8 cellular contexts compared by ENCODE assay signal in the genomic region with DNA sequence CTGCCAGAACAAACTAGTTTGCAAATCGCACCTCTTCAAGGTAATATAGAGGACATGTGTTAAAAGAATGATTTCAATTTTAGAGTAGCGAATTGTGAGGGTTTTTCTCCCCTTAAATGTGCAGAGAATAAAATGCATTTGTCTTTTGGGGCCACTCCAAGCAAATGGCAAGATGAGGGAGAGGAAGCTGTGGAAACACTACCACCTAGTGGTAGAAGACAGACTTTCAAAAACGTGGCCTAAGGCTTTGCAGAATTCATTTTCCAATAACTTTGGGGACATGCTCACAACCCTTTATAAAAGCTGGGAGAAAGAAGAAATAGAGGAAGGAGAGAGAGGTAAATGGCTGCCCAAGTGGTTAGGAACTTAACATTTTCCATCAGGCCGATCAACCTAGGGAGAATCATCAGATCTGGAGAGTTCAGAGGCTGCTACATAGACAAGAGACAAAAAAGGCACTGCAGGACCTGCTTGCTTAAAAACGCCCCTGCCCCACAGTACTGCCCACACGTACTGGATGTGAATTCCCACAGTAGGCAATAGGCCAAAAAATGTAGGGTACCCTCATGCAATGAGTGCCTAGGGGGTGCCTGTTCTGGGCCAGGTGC. TPM values are rescaled to one million over a fixed set of nuclear protein-coding genes. Genes with fewer than 3 reads are reported as not detected.
DNase-seq lines count a peak whose midpoint lies in the region; ATAC-seq, FAIRE-seq and TF ChIP-seq lines count a peak whose summit lies in the region.

No MANE protein-coding gene starts in this region.

- H3K27me3 Mint-ChIP-seq in T-helper 17 cell (peaks cover 41% of the 10 kb centered on the region), natural killer cell (ENCODE audit: low read depth in 2 of 2) (peaks cover 9 to 11% of the 10 kb centered on the region in 2 donors)

- H3K27ac Mint-ChIP-seq in T-helper 17 cell (no peak overlapping the region), natural killer cell (no peak overlapping the region)

- TF ChIP-seq CTCF in BJ (IDR thresholded peaks at IDR 0.05; ENCODE audit: insufficient read depth, low read depth, low read length), result peak; percentile 72
- TF ChIP-seq CTCF in fibroblast of lung (conservative IDR thresholded peaks at IDR 0.05 in 1 of 2, IDR thresholded peaks at IDR 0.05 in 1 of 2; ENCODE audit: low read depth in 1 of 2, low read length in 2 of 2), result peak; percentile 75 to 78
- peak; percentile 87 for TF ChIP-seq CTCF in natural killer cell (IDR thresholded peaks at IDR 0.05)

- FAIRE-seq in GM12891 (lab: Jason Lieb, UNC), result peak; percentile 87

- ATAC-seq in T-helper 17 cell, result peak; percentile 74
- peak; percentile 75 to 78 (median 76) for ATAC-seq in natural killer cell
- no peak for ATAC-seq in GM21723 (IDR thresholded peaks at IDR 0.05; ENCODE audit: unreplicated experiment)
- ATAC-seq in HG03175 (IDR thresholded peaks at IDR 0.05; ENCODE audit: unreplicated experiment), result no peak

- H3K4me2 ChIP-seq in fibroblast of lung (ENCODE audit: extremely low read depth, insufficient read depth, low read length), result no peak overlapping the region

- H3K36me3 Mint-ChIP-seq in T-helper 17 cell (ENCODE audit: low read depth) (no peaks in the 10 kb centered on the region), natural killer cell (no peaks in the 10 kb centered on the region)

- no peak overlapping the region for H2AFZ ChIP-seq in fibroblast of lung (ENCODE audit: low read length)

- DNase-seq in BJ (ENCODE audit: low read depth) (no peak), GM12891 (ENCODE audit: insufficient read length, low spot score) (peak; percentile 48), NCI-H146 treated with DMSO at 0.1 percent for 48 hours (lab: John Stamatoyannopoulos, UW; ENCODE audit: unreplicated experiment) (peak; percentile 49), T-helper 17 cell (no peak), fibroblast of lung (ENCODE audit: low read depth in 2 of 2) (peak; percentile 32 to 69), natural killer cell (no peak)

- TF ChIP-seq POLR2A in GM12891 (IDR thresholded peaks at IDR 0.05; ENCODE audit: low read depth, low read length), result no peak

- H3K27me3 ChIP-seq in BJ (ENCODE audit: control insufficient read depth, insufficient read depth, low read length), result peaks cover 21% of the 10 kb centered on the region
- peaks cover 15% of the 10 kb centered on the region for H3K27me3 ChIP-seq in fibroblast of lung (ENCODE audit: control insufficient read depth, insufficient read depth, low read length)

- CTCF ChIA-PET in BJ (lab: Yijun Ruan, JAX), result interaction anchor here (0.6 to 2.9 kb wide), 25 partner anchors 8 to 1318 kb away, joined by 3 to 13 read pairs (median 5); a partner anchor contains a TSS

- intact Hi-C loops in natural killer cell (cut with micrococcal nuclease), result loop anchor here (1.0 kb wide), 1 partner anchor 268 kb away; no protein-coding TSS in a partner anchor

- no peak overlapping the region for H3K9ac ChIP-seq in fibroblast of lung (ENCODE audit: insufficient read depth, low read length)

- no peaks in the 10 kb centered on the region for H4K20me1 ChIP-seq in fibroblast of lung (ENCODE audit: control insufficient read depth, extremely low read depth, insufficient read depth, low read length)

- H3K27ac ChIP-seq in fibroblast of lung (ENCODE audit: insufficient read depth, low read length), result no peak overlapping the region

- no peaks in the 10 kb centered on the region for H3K4me1 Mint-ChIP-seq in T-helper 17 cell
- H3K4me1 Mint-ChIP-seq in natural killer cell, result no peaks in the 10 kb centered on the region

- H3K4me3 Mint-ChIP-seq in T-helper 17 cell (no peak overlapping the region), natural killer cell (no peak overlapping the region)

- POLR2A ChIA-PET in BJ (lab: Charles Lee), result no interaction called here

- H3K79me2 ChIP-seq in fibroblast of lung (ENCODE audit: control insufficient read depth, insufficient read depth, low read length), result no peaks in the 10 kb centered on the region

- no peaks in the 10 kb centered on the region for H3K9me3 Mint-ChIP-seq in natural killer cell

- H3K9me3 ChIP-seq in T-helper 17 cell (ENCODE audit: control insufficient read depth, low read length, poor library complexity, severe bottlenecking) (no peaks in the 10 kb centered on the region), fibroblast of lung (ENCODE audit: control insufficient read depth, insufficient read depth, low read depth, low read length) (no peaks in the 10 kb centered on the region)

- H3K4me3 ChIP-seq in BJ (ENCODE audit: low read depth, low read length), result no peak overlapping the region
- H3K4me3 ChIP-seq in fibroblast of lung (replicated peaks in 1 of 4; ENCODE audit: control extremely low read depth in 1 of 4, insufficient read depth in 1 of 4, low read depth in 3 of 4, low read length in 4 of 4), result no peak overlapping the region

- H3K36me3 ChIP-seq in BJ (ENCODE audit: control insufficient read depth, insufficient read depth, low read length) (no peaks in the 10 kb centered on the region), fibroblast of lung (ENCODE audit: control insufficient read depth, insufficient read depth, low read length) (no peaks in the 10 kb centered on the region)

- H3K4me1 ChIP-seq in fibroblast of lung (ENCODE audit: control insufficient read depth, extremely low read depth, insufficient read depth, low read length), result no peaks in the 10 kb centered on the region

TF ChIP-seq in GM12891, 5 proteins besides CTCF, POLR2A, EP300 and RAD21:
- TF ChIP-seq POLR2AphosphoS5 (IDR thresholded peaks at IDR 0.05; ENCODE audit: low read depth, low read length), result no peak
- TF ChIP-seq POU2F2 (IDR thresholded peaks at IDR 0.05; ENCODE audit: low read depth, low read length), result no peak
- no peak for TF ChIP-seq PAX5 (IDR thresholded peaks at IDR 0.05; ENCODE audit: insufficient read depth, low read length, severe bottlenecking)
- no peak for TF ChIP-seq TAF1 (IDR thresholded peaks at IDR 0.05; ENCODE audit: low read depth, low read length)
- no peak for TF ChIP-seq SPI1 (IDR thresholded peaks at IDR 0.05; ENCODE audit: low read depth, low read length)

RNA-seq across cellular contexts. Expression of a gene that starts 15.7 kb away (rescaled TPM):
- polyA plus RNA-seq in BJ (2011; rRNA removed) (56.2 and 91.8 TPM in 2 replicates), fibroblast of lung (55.9 and 94.8 TPM in 2 replicates)
- 51.5 and 70.0 TPM in 2 replicates for polyA minus RNA-seq in BJ (2011; rRNA and poly(A)+ RNA removed)
- 4.3 TPM for polyA plus RNA-seq in GM12891 (2012; ENCODE audit: low read depth, missing spikeins)
- total RNA-seq in T-helper 17 cell (1 to 10 TPM; 3.0 to 3.2 TPM), fibroblast of lung (163 and 259 TPM in 2 replicates), natural killer cell (1 to 10 TPM; 6.7 to 8.9 (median 8.2) TPM)
- 53.2 and 85.3 TPM in 2 replicates for polyA plus RNA-seq in fibroblast of lung (2012)
- polyA minus RNA-seq in fibroblast of lung (ENCODE audit: low replicate concordance), result 17.3 and 22.0 TPM in 2 replicates

RNA-seq across cellular contexts. Expression of a gene that starts 38.2 kb away (rescaled TPM):
- 0.02 and 0.04 TPM in 2 replicates for polyA plus RNA-seq in BJ (2011; rRNA removed)
- polyA minus RNA-seq in BJ (2011; rRNA and poly(A)+ RNA removed), result not detected in 2 replicates
- 18.6 TPM for polyA plus RNA-seq in GM12891 (2012; ENCODE audit: low read depth, missing spikeins)
- total RNA-seq in T-helper 17 cell, result under 1 TPM; 0.10 to 0.25 TPM
- 1.8 and 5.3 TPM in 2 replicates for total RNA-seq in fibroblast of lung
- 2.0 and 2.4 TPM in 2 replicates for polyA plus RNA-seq in fibroblast of lung
- polyA plus RNA-seq in fibroblast of lung (2012), result 7.2 and 7.8 TPM in 2 replicates
- polyA minus RNA-seq in fibroblast of lung (ENCODE audit: low replicate concordance), result 1.1 and 2.1 TPM in 2 replicates
- not detected for total RNA-seq in natural killer cell

Comparison
In these comparisons a context has a peak if more than half of its experiments do, and no peak if none do; other contexts are left out.
1. DNase-seq: peak in GM12891 (single experiment), NCI-H146 treated with DMSO at 0.1 percent for 48 hours (single experiment) and fibroblast of lung (2 of 2); none in BJ (single experiment), T-helper 17 cell (0 of 3) and natural killer cell (single experiment).
2. ATAC-seq: peak in T-helper 17 cell (single experiment) and natural killer cell (3 of 3); none in GM21723 (single experiment) and HG03175 (single experiment).
3. RNA of a gene that starts 15.7 kb away (total RNA-seq): 163 to 259 TPM in fibroblast of lung; 6.7 to 8.9 TPM in natural killer cell and 3.0 to 3.2 TPM in T-helper 17 cell; every median in the first group is over 10 times any median in the second.
4. Peak in every context shown above with its lines, with median percentiles within 50 percentile points of each other: CTCF ChIP-seq.